8 cellular contexts compared by ENCODE assay signal in the genomic region with DNA sequence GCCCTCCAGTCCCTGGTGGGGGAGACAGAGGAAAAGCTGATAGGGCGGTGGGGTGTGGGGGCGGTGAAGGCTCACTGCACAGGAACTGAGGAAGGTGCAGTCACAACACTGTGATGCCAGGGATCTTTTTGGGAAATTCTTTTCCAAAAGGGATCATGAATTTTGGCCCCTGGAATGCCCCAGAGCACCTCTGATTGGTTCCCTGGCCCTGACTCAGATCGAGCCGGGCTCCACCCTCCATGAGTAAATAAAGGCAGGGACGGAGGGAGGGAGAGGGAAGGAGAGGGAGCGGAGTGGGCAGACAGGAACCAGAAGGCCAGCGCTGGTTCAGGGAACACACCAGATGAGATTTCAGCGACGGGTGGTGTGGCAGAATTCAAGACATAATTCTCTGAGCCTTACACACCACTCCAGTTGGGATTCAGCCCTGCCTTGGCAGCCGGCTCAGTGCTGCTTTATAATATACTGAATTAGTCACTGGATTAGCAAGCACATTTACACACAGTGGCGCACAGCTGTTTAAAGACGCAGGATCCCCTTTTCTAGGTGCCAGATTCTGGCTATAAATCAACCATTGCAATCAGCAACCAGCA.
DNase-seq lines count a peak whose midpoint lies in the region; ATAC-seq and TF ChIP-seq lines count a peak whose summit lies in the region.

No MANE protein-coding gene starts in this region.

- WGBS in spleen, 5 donors = 13 to 15% (median 14%) methylated on average over 12 of the region's 12 CpGs

- peak; percentile 50 for DNase-seq in NCI-H524 treated with DMSO at 0.1 percent for 48 hours (lab: John Stamatoyannopoulos, UW)
- DNase-seq in iPS-NIHi7 (ENCODE audit: extremely low spot score) = peak; percentile 56
- DNase-seq in spleen = no peak

- peak; percentile 49 for ATAC-seq in GM18511 (IDR thresholded peaks at IDR 0.05; ENCODE audit: unreplicated experiment)
- ATAC-seq in GM21737 (IDR thresholded peaks at IDR 0.05; ENCODE audit: unreplicated experiment) = no peak
- no peak for ATAC-seq in HG02885 (IDR thresholded peaks at IDR 0.05; ENCODE audit: poor library complexity, unreplicated experiment)
- no peak for ATAC-seq in GM18519 (IDR thresholded peaks at IDR 0.05; ENCODE audit: low FRiP score, unreplicated experiment)

- H3K27ac ChIP-seq in angular gyrus (ENCODE audit: low read depth, low read length) = peak overlapping the region; percentile 17
- H3K27ac ChIP-seq in spleen = peak overlapping the region; percentile 37 to 99 (median 84)

- intact Hi-C loops in spleen (cut with DNase I; ENCODE audit: low total_unique reads) = no loop called here

- peaks cover 0 to 70% (median 13%) of the 10 kb centered on the region in 6 donors for H3K36me3 ChIP-seq in spleen

- no peaks in the 10 kb centered on the region for H3K27me3 ChIP-seq in spleen (replicated peaks in 1 of 7)

- TF ChIP-seq CTCF in spleen (IDR thresholded peaks at IDR 0.05 in 8 of 11, conservative IDR thresholded peaks at IDR 0.05 in 3 of 11) = no peak

- no peak for TF ChIP-seq POLR2A in spleen (IDR thresholded peaks at IDR 0.05)

- H3K4me1 ChIP-seq in spleen = peaks cover 95 to 100% (median 100%) of the 10 kb centered on the region in 6 donors

- peak overlapping the region; percentile 3 to 73 (median 22) for H3K4me3 ChIP-seq in spleen

- no peaks in the 10 kb centered on the region for H3K9me3 ChIP-seq in spleen
